Comparison of ENCODE assay signal across 7 cellular contexts in the genomic region with DNA sequence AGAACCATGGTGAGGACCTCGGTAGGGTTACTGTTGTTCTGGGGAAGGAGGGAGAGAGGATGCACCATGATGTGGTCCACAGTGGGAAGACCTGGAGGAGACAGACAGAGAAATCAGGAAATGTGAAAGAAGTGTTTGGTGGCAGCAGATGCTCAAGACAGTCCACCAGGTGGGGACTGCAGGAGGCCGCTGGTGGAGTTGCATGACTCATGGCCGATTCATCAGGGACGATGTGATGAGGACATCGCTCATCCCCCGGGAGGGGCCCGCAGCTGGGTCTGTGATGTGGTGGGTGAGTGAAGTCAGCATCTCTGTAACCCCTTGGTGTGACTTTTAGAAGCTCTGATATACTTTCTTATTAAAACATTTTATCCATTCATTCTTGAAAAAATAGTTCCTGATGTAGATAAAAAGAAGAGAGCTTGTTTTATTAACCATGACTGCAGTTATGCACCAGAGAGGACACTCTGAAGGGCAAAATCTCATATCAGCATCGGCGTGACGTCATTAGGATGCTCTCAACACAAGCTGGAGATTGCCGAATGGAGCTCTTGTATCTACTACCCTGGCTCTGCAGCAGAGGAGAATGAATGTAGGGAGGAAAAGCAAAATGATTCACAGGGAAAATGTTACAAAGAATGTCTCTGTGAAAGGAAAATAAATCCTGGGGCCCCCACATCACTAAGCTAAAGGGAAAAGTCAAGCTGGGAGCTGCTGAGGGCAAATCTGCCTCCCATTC.
DNase-seq lines count a peak whose midpoint lies in the region; ATAC-seq and TF ChIP-seq lines count a peak whose summit lies in the region.

No MANE protein-coding gene starts in this region.

- peaks cover 17 to 19% of the 10 kb centered on the region in 2 experiments for H3K9me3 Mint-ChIP-seq in H9

- no CpG with 5 or more reads among the region's 11 CpGs for WGBS in H9 (ENCODE audit: extremely low coverage, insufficient read length, low lambda C conversion rate)

- H3K27me3 ChIP-seq in H9 (ENCODE audit: insufficient read depth, low read length) (no peaks in the 10 kb centered on the region), SJSA1 (replicated peaks) (no peaks in the 10 kb centered on the region)

- no peak overlapping the region for H2BK120ac ChIP-seq in H9 (ENCODE audit: low read depth, low read length, poor library complexity, severe bottlenecking)

- H3K23me2 ChIP-seq in H9 (ENCODE audit: insufficient read length, low read depth, low read length, poor library complexity, severe bottlenecking), result no peaks in the 10 kb centered on the region

- H4K20me1 ChIP-seq in H9 (ENCODE audit: control insufficient read depth, insufficient read depth, insufficient read length), result no peaks in the 10 kb centered on the region

- no peak overlapping the region for H3T11ph ChIP-seq in H9 (ENCODE audit: low read length)

- no peak overlapping the region for H3K56ac ChIP-seq in H9 (ENCODE audit: insufficient read length, low read depth, low read length)

- no peak overlapping the region for H2AK5ac ChIP-seq in H9 (ENCODE audit: insufficient read length, low read length)

- no peak overlapping the region for H3K4me3 Mint-ChIP-seq in H9

- no peak overlapping the region for H2BK12ac ChIP-seq in H9 (ENCODE audit: insufficient read length, low read depth, low read length)

- ATAC-seq in left lobe of liver (no peak), HG02798 (IDR thresholded peaks at IDR 0.05; ENCODE audit: poor library complexity, unreplicated experiment) (no peak)

- H3K18ac ChIP-seq in H9 (ENCODE audit: insufficient read length, low read depth, low read length), result no peak overlapping the region

- no peaks in the 10 kb centered on the region; the same call in 1 of the 2 replicates for H3K27me3 Mint-ChIP-seq in H9 (ENCODE audit: low read depth)

- H3K79me2 ChIP-seq in H9 (ENCODE audit: insufficient read depth, low read length), result no peaks in the 10 kb centered on the region

- H3K9ac ChIP-seq in H9 (ENCODE audit: extremely low read depth, insufficient read length, low read length), result no peak overlapping the region

- H4K5ac ChIP-seq in H9 (ENCODE audit: insufficient read length, low read depth, low read length), result no peak overlapping the region

- no peak for DNase-seq in H9
- peak; percentile 68 to 89 for DNase-seq in SJSA1 (ENCODE audit: low read depth in 1 of 2, low spot score in 2 of 2)
- peak; percentile 29 for DNase-seq in epithelial cell of proximal tubule (ENCODE audit: low read depth)
- peak; percentile 57 for DNase-seq in stimulated activated CD4-positive, alpha-beta T cell treated with anti-CD3 and anti-CD28 coated beads, Interleukin-4, amount 100 ng/mL, for 1 hour
- DNase-seq in left lobe of liver (ENCODE audit: low spot score), result no peak
- no peak for DNase-seq in foreskin melanocyte

- H3K4ac ChIP-seq in H9 (ENCODE audit: low read depth, low read length), result no peak overlapping the region

- H2BK20ac ChIP-seq in H9 (ENCODE audit: low read depth, low read length, poor library complexity, severe bottlenecking), result no peak overlapping the region

- H4K91ac ChIP-seq in H9 (ENCODE audit: insufficient read length, low read depth, low read length), result no peak overlapping the region

- H3K9me3 ChIP-seq in H9 (ENCODE audit: control insufficient read depth, low read depth, low read length) (peaks cover 6% of the 10 kb centered on the region), SJSA1 (replicated peaks) (no peaks in the 10 kb centered on the region)

- H4K8ac ChIP-seq in H9 (replicated peaks; ENCODE audit: insufficient read length, low read depth, low read length), result no peak overlapping the region

- H2BK5ac ChIP-seq in H9 (ENCODE audit: insufficient read length, low read length), result no peak overlapping the region

- TF ChIP-seq CTCF in H9 (conservative IDR thresholded peaks at IDR 0.05), result peak; percentile 17; the same call in 1 of the 3 replicates
- peak; percentile 65 for TF ChIP-seq CTCF in epithelial cell of proximal tubule (conservative IDR thresholded peaks at IDR 0.05; ENCODE audit: low read depth, low read length)

- H3K4me2 ChIP-seq in H9 (ENCODE audit: insufficient read depth, insufficient read length, low read length), result no peak overlapping the region

- peaks cover 12 to 19% of the 10 kb centered on the region in 2 experiments for H3K4me1 Mint-ChIP-seq in H9

- H3K27ac Mint-ChIP-seq in H9, result peak overlapping the region in 1 of 3 experiments; percentile 8; a peak in 1 of 7 replicates

- no peak overlapping the region for H2BK15ac ChIP-seq in H9 (ENCODE audit: low read depth, low read length)

- H3K4me1 ChIP-seq in H9 (ENCODE audit: insufficient read depth, low read length) (no peaks in the 10 kb centered on the region), SJSA1 (replicated peaks) (peaks cover 13% of the 10 kb centered on the region)

- H3K4me3 ChIP-seq in SJSA1 (no peak overlapping the region), epithelial cell of proximal tubule (ENCODE audit: low read depth, low read length) (no peak overlapping the region)

- H2AFZ ChIP-seq in H9 (ENCODE audit: low read length), result no peak overlapping the region

- H3K36me3 Mint-ChIP-seq in H9 (ENCODE audit: insufficient read depth in 1 of 3, low read depth in 3 of 3), result peaks cover 27 to 39% (median 31%) of the 10 kb centered on the region in 3 experiments

- no peak overlapping the region for H3K23ac ChIP-seq in H9 (ENCODE audit: insufficient read length, low read depth, low read length)

- no peaks in the 10 kb centered on the region for H3K79me1 ChIP-seq in H9 (ENCODE audit: insufficient read depth, low read depth, low read length, poor library complexity, severe bottlenecking)

- H3K14ac ChIP-seq in H9 (ENCODE audit: insufficient read depth, low read length), result no peak overlapping the region

- H3K36me3 ChIP-seq in SJSA1, result no peaks in the 10 kb centered on the region

- no peak overlapping the region for H3K27ac ChIP-seq in H9 (ENCODE audit: insufficient read length, low read depth, low read length)
- H3K27ac ChIP-seq in SJSA1, result no peak overlapping the region

Comparison
In these comparisons a context has a peak if more than half of its experiments do, and no peak if none do; other contexts are left out.
1. DNase-seq: peak in SJSA1 (2 of 2), epithelial cell of proximal tubule (single experiment) and stimulated activated CD4-positive, alpha-beta T cell treated with anti-CD3 and anti-CD28 coated beads, Interleukin-4, amount 100 ng/mL, for 1 hour (single experiment); none in H9 (single experiment), left lobe of liver (single experiment) and foreskin melanocyte (single experiment).